ENCODE assay signal across 1 cellular context in the genomic region with DNA sequence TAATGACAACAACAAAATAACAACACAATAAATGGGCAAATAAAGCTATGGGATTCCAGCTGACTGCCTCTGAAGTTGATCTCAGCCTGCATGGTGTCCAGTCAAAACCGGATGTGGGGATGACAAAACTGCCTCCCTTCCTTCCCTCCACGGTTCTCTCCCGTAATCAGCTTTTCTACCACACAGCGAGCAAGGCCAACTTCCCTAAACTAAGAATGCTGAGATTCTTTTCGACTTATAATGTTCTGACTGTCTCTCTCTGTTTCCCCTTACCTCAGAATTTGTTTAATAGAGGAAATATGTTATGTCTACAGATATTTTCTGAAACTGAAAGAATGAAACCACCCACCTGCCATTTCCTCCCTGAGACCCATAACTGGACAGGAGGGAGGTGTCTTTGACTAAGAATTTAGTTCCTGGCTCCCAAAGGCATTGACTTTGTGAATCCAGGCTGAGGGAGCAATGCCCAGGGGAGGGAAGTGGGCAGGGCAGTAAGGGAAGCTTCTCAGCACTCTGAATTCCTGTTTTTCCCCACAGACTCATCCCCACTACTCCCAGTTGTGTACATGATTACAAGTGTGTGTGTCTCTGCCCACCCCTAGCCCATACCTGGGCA.
TF ChIP-seq lines count a peak whose summit lies in the region.

No MANE protein-coding gene starts in this region.

TF ChIP-seq in K562, 482 proteins besides CTCF, POLR2A, EP300 and RAD21 (continued from another document):
- TF ChIP-seq ZBTB40 (IDR thresholded peaks at IDR 0.05) (peak; percentile 64), ZBTB40 (CRISPR knock-in tag; IDR thresholded peaks at IDR 0.05) (no peak), BRF2 (IDR thresholded peaks at IDR 0.05; ENCODE audit: borderline replicate concordance, insufficient read depth, insufficient read length) (no peak), COPS2 (conservative IDR thresholded peaks at IDR 0.05) (no peak), ETV1 (tag; conservative IDR thresholded peaks at IDR 0.05; ENCODE audit: low read depth) (no peak; the same call in 1 of the 2 replicates), L3MBTL2 (IDR thresholded peaks at IDR 0.05) (peak; percentile 19; the same call in 1 of the 2 replicates), ESRRB (CRISPR knock-in tag; IDR thresholded peaks at IDR 0.05; ENCODE audit: borderline replicate concordance) (no peak), DNMT1 (IDR thresholded peaks at IDR 0.05) (no peak), SMARCE1 (IDR thresholded peaks at IDR 0.05) (peak; percentile 28; the same call in 1 of the 2 replicates), ZBTB7A (IDR thresholded peaks at IDR 0.05; ENCODE audit: borderline replicate concordance, control insufficient read depth, low read depth, low read length) (no peak), ZNF668 (CRISPR knock-in tag; IDR thresholded peaks at IDR 0.05) (no peak), TEAD2 (tag; IDR thresholded peaks at IDR 0.05) (no peak), ZBTB8A (IDR thresholded peaks at IDR 0.05; ENCODE audit: partially characterized antibody) (no peak), ZNF280B (CRISPR knock-in tag; IDR thresholded peaks at IDR 0.05) (no peak), ZNF24 (IDR thresholded peaks at IDR 0.05) (no peak), YBX1 (IDR thresholded peaks at IDR 0.05) (no peak), TAF15 (IDR thresholded peaks at IDR 0.05; ENCODE audit: low read depth, low read length) (no peak)
- TF ChIP-seq, protein P1, sequence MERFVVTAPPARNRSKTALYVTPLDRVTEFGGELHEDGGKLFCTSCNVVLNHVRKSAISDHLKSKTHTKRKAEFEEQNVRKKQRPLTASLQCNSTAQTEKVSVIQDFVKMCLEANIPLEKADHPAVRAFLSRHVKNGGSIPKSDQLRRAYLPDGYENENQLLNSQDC (CRISPR knock-in tag; IDR thresholded peaks at IDR 0.05), result no peak
- TF ChIP-seq, protein P2, sequence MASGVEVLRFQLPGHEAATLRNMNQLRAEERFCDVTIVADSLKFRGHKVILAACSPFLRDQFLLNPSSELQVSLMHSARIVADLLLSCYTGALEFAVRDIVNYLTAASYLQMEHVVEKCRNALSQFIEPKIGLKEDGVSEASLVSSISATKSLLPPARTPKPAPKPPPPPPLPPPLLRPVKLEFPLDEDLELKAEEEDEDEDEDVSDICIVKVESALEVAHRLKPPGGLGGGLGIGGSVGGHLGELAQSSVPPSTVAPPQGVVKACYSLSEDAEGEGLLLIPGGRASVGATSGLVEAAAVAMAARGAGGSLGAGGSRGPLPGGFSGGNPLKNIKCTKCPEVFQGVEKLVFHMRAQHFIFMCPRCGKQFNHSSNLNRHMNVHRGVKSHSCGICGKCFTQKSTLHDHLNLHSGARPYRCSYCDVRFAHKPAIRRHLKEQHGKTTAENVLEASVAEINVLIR (CRISPR knock-in tag; IDR thresholded peaks at IDR 0.05), result no peak
- TF ChIP-seq, protein P3, sequence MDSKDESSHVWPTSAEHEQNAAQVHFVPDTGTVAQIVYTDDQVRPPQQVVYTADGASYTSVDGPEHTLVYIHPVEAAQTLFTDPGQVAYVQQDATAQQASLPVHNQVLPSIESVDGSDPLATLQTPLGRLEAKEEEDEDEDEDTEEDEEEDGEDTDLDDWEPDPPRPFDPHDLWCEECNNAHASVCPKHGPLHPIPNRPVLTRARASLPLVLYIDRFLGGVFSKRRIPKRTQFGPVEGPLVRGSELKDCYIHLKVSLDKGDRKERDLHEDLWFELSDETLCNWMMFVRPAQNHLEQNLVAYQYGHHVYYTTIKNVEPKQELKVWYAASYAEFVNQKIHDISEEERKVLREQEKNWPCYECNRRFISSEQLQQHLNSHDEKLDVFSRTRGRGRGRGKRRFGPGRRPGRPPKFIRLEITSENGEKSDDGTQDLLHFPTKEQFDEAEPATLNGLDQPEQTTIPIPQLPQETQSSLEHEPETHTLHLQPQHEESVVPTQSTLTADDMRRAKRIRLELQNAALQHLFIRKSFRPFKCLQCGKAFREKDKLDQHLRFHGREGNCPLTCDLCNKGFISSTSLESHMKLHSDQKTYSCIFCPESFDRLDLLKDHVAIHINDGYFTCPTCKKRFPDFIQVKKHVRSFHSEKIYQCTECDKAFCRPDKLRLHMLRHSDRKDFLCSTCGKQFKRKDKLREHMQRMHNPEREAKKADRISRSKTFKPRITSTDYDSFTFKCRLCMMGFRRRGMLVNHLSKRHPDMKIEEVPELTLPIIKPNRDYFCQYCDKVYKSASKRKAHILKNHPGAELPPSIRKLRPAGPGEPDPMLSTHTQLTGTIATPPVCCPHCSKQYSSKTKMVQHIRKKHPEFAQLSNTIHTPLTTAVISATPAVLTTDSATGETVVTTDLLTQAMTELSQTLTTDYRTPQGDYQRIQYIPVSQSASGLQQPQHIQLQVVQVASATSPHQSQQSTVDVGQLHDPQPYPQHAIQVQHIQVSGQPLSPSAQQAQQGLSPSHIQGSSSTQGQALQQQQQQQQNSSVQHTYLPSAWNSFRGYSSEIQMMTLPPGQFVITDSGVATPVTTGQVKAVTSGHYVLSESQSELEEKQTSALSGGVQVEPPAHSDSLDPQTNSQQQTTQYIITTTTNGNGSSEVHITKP (IDR thresholded peaks at IDR 0.05; ENCODE audit: partially characterized antibody), result no peak
